Comparison of ENCODE assay signal across 8 cellular contexts in the genomic region with DNA sequence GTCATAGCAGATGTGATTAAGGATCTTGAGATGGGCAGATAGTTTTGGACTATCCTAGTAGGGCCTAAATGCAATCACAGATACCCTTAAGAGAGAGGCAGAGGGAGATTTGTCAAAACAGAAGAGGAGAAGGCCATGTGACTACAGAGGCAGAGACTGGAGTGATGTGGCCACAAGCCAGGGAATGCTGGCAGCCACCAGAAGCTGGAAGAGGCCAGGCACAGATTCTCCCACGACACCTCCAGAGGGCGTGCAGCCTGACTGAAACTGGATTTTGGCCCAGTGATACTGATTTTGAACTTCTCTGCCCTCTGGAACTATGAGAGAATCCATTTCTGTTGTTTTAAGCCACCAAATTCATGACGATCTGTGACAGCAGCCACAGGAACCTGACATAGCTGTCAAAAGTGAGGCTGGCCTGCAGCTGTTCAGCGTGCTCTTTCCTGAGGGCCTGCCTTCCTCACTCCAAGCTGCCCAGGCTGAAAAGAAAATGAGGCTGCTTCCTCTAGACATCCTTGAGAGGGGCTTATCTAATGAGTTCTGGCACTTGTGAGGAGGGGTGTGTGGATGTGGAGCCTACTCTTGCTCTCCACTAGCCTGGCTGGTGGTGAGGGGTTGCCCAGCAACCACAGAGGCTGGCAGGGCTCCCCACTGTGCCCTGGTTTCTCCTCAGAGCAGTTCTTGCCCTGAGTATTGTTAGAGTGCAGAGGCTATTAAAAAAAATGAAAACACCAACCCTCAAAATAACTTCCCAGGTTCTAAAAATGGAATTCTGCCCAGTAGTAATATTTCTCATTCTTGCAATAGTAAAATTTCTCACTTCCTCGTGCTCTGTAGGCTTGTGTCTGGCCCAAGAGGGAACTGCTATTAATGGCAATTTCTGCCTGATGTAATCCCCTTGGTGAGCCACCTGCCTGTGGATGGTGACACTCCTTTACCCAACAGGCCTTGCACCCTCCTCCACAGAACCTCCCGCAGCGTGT. TPM values are rescaled to one million over a fixed set of nuclear protein-coding genes. Genes with fewer than 3 reads are reported as not detected.
DNase-seq lines count a peak whose midpoint lies in the region; ATAC-seq and TF ChIP-seq lines count a peak whose summit lies in the region.

No MANE protein-coding gene starts in this region.

- no peak overlapping the region for H3K4ac ChIP-seq in neuronal stem cell (ENCODE audit: low read length)

- no peak overlapping the region for H3K18ac ChIP-seq in neuronal stem cell (ENCODE audit: low read length)

- peaks cover 0 to 5% of the 10 kb centered on the region in 2 donors for H3K9me3 ChIP-seq in left lung
- H3K9me3 ChIP-seq in neuronal stem cell (replicated peaks in 1 of 2; ENCODE audit: control insufficient read depth in 2 of 2, insufficient read depth in 1 of 2, low read depth in 1 of 2, low read length in 2 of 2) = peaks cover 7 to 8% of the 10 kb centered on the region in 2 donors

- H3K27me3 ChIP-seq in left lung (no peaks in the 10 kb centered on the region), neuronal stem cell (ENCODE audit: control insufficient read depth in 3 of 3, insufficient read depth in 3 of 3, low read depth in 1 of 3, low read length in 3 of 3) (no peaks in the 10 kb centered on the region)

- no peak overlapping the region for H2AFZ ChIP-seq in neuronal stem cell (ENCODE audit: low read length)

- H3K9ac ChIP-seq in neuronal stem cell (ENCODE audit: low read depth, low read length, poor library complexity) = no peak overlapping the region

- no peak overlapping the region for H2BK5ac ChIP-seq in neuronal stem cell (ENCODE audit: low read length)

- ATAC-seq in stimulated activated naive CD8-positive, alpha-beta T cell treated with anti-CD3 and anti-CD28 coated beads, Interleukin-15, Interleukin-2, amounts not matched to agents 100 U/mL and 50 U/mL, for 24 hours = peak; percentile 29
- no peak for ATAC-seq in stimulated activated naive CD8-positive, alpha-beta T cell treated with anti-CD3 and anti-CD28 coated beads, Interleukin-15, amount 100 ng/mL, for 72 hours
- ATAC-seq in HG03045 (IDR thresholded peaks at IDR 0.05; ENCODE audit: unreplicated experiment) (peak; percentile 88), left lung (peak; percentile 52)

- WGBS in neuronal stem cell (ENCODE audit: extremely low coverage in 2 of 2, insufficient read length in 2 of 2, insufficient replicate concordance in 1 of 2), 2 donors = no CpG with 5 or more reads among the region's 7 CpGs

- H3K23ac ChIP-seq in neuronal stem cell (ENCODE audit: low read depth, low read length, poor library complexity) = no peak overlapping the region

- peaks cover 10% of the 10 kb centered on the region for H3K4me1 Mint-ChIP-seq in stimulated activated naive CD8-positive, alpha-beta T cell treated with anti-CD3 and anti-CD28 coated beads, Interleukin-15, amount 100 ng/mL, for 72 hours

- intact Hi-C loops in left lung (cut with DNase I) = no loop called here

- no peak overlapping the region for H4K91ac ChIP-seq in neuronal stem cell (ENCODE audit: low read depth, low read length, poor library complexity)

- H3K4me3 ChIP-seq in left lung (no peak overlapping the region), neuronal stem cell (ENCODE audit: low read length in 2 of 2) (no peak overlapping the region)

- no peaks in the 10 kb centered on the region for H3K79me1 ChIP-seq in neuronal stem cell (ENCODE audit: low read depth, low read length)

- no peak overlapping the region for H3K4me3 Mint-ChIP-seq in stimulated activated naive CD8-positive, alpha-beta T cell treated with anti-CD3 and anti-CD28 coated beads, Interleukin-15, amount 100 ng/mL, for 72 hours

- H2AK5ac ChIP-seq in neuronal stem cell (ENCODE audit: low read depth, low read length) = no peak overlapping the region

- H3K36me3 ChIP-seq in left lung (no peaks in the 10 kb centered on the region), neuronal stem cell (replicated peaks in 1 of 2; ENCODE audit: control insufficient read depth in 2 of 2, insufficient read depth in 2 of 2, low read length in 2 of 2) (no peaks in the 10 kb centered on the region)

- TF ChIP-seq CTCF in left lung (IDR thresholded peaks at IDR 0.05) = no peak

- no peak overlapping the region for H2BK120ac ChIP-seq in neuronal stem cell (ENCODE audit: low read depth, low read length)

- no peak overlapping the region for H3K4me2 ChIP-seq in neuronal stem cell (ENCODE audit: insufficient read depth, low read length, poor library complexity, severe bottlenecking)

- peaks cover 5 to 7% of the 10 kb centered on the region in 2 donors for H3K9me3 Mint-ChIP-seq in stimulated activated naive CD8-positive, alpha-beta T cell treated with anti-CD3 and anti-CD28 coated beads, Interleukin-15, amount 100 ng/mL, for 72 hours

- H3K4me1 ChIP-seq in left lung (peaks cover 0 to 63% of the 10 kb centered on the region in 2 donors), neuronal stem cell (ENCODE audit: control insufficient read depth in 2 of 2, insufficient read depth in 1 of 2, low read depth in 1 of 2, low read length in 2 of 2) (peaks cover 0 to 4% of the 10 kb centered on the region in 2 donors)

- no peak overlapping the region for H2BK15ac ChIP-seq in neuronal stem cell (ENCODE audit: low read length)

- H3K14ac ChIP-seq in neuronal stem cell (ENCODE audit: low read length) = no peak overlapping the region

- H2BK12ac ChIP-seq in neuronal stem cell (ENCODE audit: low read length) = no peak overlapping the region

- H3K27me3 Mint-ChIP-seq in stimulated activated naive CD8-positive, alpha-beta T cell treated with anti-CD3 and anti-CD28 coated beads, Interleukin-15, amount 100 ng/mL, for 72 hours = no peaks in the 10 kb centered on the region

- no peak for DNase-seq in stimulated activated naive CD8-positive, alpha-beta T cell treated with anti-CD3 and anti-CD28 coated beads, Interleukin-15, Interleukin-2, amounts not matched to agents 100 U/mL and 50 U/mL, for 24 hours
- no peak for DNase-seq in stimulated activated naive CD8-positive, alpha-beta T cell treated with anti-CD3 and anti-CD28 coated beads, Interleukin-15, amount 100 ng/mL, for 72 hours
- DNase-seq in NCI-H748 treated with DMSO at 0.1 percent for 48 hours (lab: John Stamatoyannopoulos, UW) (peak; percentile 36), left lung (no peak), neuronal stem cell (ENCODE audit: low spot score) (no peak)
- no peak for DNase-seq in activated effector memory CD4-positive, alpha-beta T cell treated with anti-CD3 and anti-CD28 coated beads, Interleukin-2, amount 50 U/mL, for 16 hours
- no peak for DNase-seq in stimulated activated naive CD4-positive, alpha-beta T cell treated with Interleukin-2 at 50 U/mL for 16 hours (lab: John Stamatoyannopoulos, UW)

- H3K27ac ChIP-seq in left lung (peak overlapping the region; percentile 56 to 74), neuronal stem cell (replicated peaks; ENCODE audit: low read length) (no peak overlapping the region)

- no peak overlapping the region for H4K8ac ChIP-seq in neuronal stem cell (ENCODE audit: low read depth, low read length)

- H3K27ac Mint-ChIP-seq in stimulated activated naive CD8-positive, alpha-beta T cell treated with anti-CD3 and anti-CD28 coated beads, Interleukin-15, amount 100 ng/mL, for 72 hours = no peak overlapping the region

RNA-seq across cellular contexts. Expression of a gene that starts 52.4 kb away (rescaled TPM):
- total RNA-seq in left lung = not detected
- polyA plus RNA-seq in neuronal stem cell (2013, experiment 1 of 2) = not detected
- 0.03 TPM for polyA plus RNA-seq in neuronal stem cell (2013, experiment 2 of 2)
